1 cellular context compared by ENCODE assay signal in the genomic region with DNA sequence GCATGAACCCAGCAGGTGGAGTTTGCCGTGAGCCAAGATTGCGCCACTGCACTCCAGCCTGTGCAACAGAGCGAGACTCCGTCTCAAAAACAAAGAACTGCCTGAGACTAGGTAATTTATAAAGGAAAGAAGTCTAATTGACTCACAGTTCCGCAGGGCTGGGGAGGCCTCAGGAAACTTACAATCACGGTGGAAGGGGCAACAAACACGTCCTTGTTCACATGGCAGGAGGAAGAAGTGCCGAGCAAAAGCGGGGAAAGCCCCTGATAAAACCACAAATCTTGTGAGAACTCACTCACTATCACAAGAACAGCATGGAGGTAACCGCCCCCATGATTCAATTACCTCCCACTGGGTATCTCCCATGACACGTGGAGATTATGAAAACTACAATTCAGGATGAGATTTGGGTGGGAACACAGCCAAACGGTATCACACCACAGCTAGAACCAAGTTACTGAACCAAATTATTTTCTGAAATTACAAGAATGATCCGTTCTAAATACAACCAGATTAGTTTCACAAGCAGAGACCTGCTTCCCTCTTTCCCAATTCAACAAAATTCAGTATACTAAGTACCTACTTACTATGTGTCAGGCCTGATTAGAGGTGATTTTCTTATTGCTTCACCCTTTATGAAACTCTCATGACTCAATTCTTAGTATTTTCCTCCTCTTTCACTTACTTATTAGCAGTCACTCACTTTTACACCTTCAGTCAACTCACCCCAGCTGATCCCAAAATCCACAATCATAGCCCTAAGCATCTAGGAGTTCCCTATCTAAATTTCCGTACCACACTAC.
TF ChIP-seq lines count a peak whose summit lies in the region.

No MANE protein-coding gene starts in this region.

TF ChIP-seq in GM12878, 131 proteins besides CTCF, POLR2A, EP300 and RAD21 (continued from another document and continues in another):
- TF ChIP-seq, protein P1, sequence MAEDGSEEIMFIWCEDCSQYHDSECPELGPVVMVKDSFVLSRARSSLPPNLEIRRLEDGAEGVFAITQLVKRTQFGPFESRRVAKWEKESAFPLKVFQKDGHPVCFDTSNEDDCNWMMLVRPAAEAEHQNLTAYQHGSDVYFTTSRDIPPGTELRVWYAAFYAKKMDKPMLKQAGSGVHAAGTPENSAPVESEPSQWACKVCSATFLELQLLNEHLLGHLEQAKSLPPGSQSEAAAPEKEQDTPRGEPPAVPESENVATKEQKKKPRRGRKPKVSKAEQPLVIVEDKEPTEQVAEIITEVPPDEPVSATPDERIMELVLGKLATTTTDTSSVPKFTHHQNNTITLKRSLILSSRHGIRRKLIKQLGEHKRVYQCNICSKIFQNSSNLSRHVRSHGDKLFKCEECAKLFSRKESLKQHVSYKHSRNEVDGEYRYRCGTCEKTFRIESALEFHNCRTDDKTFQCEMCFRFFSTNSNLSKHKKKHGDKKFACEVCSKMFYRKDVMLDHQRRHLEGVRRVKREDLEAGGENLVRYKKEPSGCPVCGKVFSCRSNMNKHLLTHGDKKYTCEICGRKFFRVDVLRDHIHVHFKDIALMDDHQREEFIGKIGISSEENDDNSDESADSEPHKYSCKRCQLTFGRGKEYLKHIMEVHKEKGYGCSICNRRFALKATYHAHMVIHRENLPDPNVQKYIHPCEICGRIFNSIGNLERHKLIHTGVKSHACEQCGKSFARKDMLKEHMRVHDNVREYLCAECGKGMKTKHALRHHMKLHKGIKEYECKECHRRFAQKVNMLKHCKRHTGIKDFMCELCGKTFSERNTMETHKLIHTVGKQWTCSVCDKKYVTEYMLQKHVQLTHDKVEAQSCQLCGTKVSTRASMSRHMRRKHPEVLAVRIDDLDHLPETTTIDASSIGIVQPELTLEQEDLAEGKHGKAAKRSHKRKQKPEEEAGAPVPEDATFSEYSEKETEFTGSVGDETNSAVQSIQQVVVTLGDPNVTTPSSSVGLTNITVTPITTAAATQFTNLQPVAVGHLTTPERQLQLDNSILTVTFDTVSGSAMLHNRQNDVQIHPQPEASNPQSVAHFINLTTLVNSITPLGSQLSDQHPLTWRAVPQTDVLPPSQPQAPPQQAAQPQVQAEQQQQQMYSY (CRISPR knock-in tag; IDR thresholded peaks at IDR 0.05), result no peak
- TF ChIP-seq, protein P2, sequence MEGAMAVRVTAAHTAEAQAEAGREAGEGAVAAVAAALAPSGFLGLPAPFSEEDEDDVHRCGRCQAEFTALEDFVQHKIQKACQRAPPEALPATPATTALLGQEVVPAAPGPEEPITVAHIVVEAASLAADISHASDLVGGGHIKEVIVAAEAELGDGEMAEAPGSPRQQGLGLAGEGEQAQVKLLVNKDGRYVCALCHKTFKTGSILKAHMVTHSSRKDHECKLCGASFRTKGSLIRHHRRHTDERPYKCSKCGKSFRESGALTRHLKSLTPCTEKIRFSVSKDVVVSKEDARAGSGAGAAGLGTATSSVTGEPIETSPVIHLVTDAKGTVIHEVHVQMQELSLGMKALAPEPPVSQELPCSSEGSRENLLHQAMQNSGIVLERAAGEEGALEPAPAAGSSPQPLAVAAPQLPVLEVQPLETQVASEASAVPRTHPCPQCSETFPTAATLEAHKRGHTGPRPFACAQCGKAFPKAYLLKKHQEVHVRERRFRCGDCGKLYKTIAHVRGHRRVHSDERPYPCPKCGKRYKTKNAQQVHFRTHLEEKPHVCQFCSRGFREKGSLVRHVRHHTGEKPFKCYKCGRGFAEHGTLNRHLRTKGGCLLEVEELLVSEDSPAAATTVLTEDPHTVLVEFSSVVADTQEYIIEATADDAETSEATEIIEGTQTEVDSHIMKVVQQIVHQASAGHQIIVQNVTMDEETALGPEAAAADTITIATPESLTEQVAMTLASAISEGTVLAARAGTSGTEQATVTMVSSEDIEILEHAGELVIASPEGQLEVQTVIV (IDR thresholded peaks at IDR 0.05; ENCODE audit: borderline replicate concordance, partially characterized antibody), result no peak
- TF ChIP-seq E2F8 (IDR thresholded peaks at IDR 0.05; ENCODE audit: low read depth, partially characterized antibody), result no peak
- no peak for TF ChIP-seq ZNF24 (IDR thresholded peaks at IDR 0.05)
- TF ChIP-seq, protein P3, sequence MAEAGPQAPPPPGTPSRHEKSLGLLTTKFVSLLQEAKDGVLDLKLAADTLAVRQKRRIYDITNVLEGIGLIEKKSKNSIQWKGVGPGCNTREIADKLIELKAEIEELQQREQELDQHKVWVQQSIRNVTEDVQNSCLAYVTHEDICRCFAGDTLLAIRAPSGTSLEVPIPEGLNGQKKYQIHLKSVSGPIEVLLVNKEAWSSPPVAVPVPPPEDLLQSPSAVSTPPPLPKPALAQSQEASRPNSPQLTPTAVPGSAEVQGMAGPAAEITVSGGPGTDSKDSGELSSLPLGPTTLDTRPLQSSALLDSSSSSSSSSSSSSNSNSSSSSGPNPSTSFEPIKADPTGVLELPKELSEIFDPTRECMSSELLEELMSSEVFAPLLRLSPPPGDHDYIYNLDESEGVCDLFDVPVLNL (IDR thresholded peaks at IDR 0.05; ENCODE audit: low read depth, low read length), result no peak
- TF ChIP-seq ATF2 (IDR thresholded peaks at IDR 0.05; ENCODE audit: low read length), result peak; percentile 67
- TF ChIP-seq SUZ12 (IDR thresholded peaks at IDR 0.05; ENCODE audit: unreplicated experiment), result no peak
- TF ChIP-seq SIN3A (IDR thresholded peaks at IDR 0.05; ENCODE audit: low read depth, low read length), result no peak
- no peak for TF ChIP-seq CHD2 (IDR thresholded peaks at IDR 0.05; ENCODE audit: borderline replicate concordance, low read depth, low read length)
- TF ChIP-seq ZBED1 (IDR thresholded peaks at IDR 0.05; ENCODE audit: borderline replicate concordance), result peak; percentile 38; the same call in 1 of the 2 replicates
- TF ChIP-seq, protein P4, sequence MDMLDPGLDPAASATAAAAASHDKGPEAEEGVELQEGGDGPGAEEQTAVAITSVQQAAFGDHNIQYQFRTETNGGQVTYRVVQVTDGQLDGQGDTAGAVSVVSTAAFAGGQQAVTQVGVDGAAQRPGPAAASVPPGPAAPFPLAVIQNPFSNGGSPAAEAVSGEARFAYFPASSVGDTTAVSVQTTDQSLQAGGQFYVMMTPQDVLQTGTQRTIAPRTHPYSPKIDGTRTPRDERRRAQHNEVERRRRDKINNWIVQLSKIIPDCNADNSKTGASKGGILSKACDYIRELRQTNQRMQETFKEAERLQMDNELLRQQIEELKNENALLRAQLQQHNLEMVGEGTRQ (IDR thresholded peaks at IDR 0.05; ENCODE audit: borderline replicate concordance, low read depth, low read length), result no peak
- TF ChIP-seq MTA3 (IDR thresholded peaks at IDR 0.05; ENCODE audit: borderline replicate concordance, low read length), result no peak; the same call in 1 of the 2 replicates
- TF ChIP-seq PAX8 (IDR thresholded peaks at IDR 0.05), result no peak
- TF ChIP-seq, protein P5, sequence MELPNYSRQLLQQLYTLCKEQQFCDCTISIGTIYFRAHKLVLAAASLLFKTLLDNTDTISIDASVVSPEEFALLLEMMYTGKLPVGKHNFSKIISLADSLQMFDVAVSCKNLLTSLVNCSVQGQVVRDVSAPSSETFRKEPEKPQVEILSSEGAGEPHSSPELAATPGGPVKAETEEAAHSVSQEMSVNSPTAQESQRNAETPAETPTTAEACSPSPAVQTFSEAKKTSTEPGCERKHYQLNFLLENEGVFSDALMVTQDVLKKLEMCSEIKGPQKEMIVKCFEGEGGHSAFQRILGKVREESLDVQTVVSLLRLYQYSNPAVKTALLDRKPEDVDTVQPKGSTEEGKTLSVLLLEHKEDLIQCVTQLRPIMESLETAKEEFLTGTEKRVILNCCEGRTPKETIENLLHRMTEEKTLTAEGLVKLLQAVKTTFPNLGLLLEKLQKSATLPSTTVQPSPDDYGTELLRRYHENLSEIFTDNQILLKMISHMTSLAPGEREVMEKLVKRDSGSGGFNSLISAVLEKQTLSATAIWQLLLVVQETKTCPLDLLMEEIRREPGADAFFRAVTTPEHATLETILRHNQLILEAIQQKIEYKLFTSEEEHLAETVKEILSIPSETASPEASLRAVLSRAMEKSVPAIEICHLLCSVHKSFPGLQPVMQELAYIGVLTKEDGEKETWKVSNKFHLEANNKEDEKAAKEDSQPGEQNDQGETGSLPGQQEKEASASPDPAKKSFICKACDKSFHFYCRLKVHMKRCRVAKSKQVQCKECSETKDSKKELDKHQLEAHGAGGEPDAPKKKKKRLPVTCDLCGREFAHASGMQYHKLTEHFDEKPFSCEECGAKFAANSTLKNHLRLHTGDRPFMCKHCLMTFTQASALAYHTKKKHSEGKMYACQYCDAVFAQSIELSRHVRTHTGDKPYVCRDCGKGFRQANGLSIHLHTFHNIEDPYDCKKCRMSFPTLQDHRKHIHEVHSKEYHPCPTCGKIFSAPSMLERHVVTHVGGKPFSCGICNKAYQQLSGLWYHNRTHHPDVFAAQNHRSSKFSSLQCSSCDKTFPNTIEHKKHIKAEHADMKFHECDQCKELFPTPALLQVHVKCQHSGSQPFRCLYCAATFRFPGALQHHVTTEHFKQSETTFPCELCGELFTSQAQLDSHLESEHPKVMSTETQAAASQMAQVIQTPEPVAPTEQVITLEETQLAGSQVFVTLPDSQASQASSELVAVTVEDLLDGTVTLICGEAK (IDR thresholded peaks at IDR 0.05; ENCODE audit: borderline replicate concordance), result no peak
- TF ChIP-seq, protein P6, sequence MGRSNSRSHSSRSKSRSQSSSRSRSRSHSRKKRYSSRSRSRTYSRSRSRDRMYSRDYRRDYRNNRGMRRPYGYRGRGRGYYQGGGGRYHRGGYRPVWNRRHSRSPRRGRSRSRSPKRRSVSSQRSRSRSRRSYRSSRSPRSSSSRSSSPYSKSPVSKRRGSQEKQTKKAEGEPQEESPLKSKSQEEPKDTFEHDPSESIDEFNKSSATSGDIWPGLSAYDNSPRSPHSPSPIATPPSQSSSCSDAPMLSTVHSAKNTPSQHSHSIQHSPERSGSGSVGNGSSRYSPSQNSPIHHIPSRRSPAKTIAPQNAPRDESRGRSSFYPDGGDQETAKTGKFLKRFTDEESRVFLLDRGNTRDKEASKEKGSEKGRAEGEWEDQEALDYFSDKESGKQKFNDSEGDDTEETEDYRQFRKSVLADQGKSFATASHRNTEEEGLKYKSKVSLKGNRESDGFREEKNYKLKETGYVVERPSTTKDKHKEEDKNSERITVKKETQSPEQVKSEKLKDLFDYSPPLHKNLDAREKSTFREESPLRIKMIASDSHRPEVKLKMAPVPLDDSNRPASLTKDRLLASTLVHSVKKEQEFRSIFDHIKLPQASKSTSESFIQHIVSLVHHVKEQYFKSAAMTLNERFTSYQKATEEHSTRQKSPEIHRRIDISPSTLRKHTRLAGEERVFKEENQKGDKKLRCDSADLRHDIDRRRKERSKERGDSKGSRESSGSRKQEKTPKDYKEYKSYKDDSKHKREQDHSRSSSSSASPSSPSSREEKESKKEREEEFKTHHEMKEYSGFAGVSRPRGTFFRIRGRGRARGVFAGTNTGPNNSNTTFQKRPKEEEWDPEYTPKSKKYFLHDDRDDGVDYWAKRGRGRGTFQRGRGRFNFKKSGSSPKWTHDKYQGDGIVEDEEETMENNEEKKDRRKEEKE (IDR thresholded peaks at IDR 0.05), result no peak
- TF ChIP-seq PBX3 (IDR thresholded peaks at IDR 0.05; ENCODE audit: insufficient replicate concordance, low read depth, low read length), result no peak
- TF ChIP-seq PML (IDR thresholded peaks at IDR 0.05; ENCODE audit: low read length), result peak; percentile 36; the same call in 1 of the 2 replicates
- TF ChIP-seq BHLHE40 (IDR thresholded peaks at IDR 0.05; ENCODE audit: borderline replicate concordance in 1 of 2, low read depth in 2 of 2, low read length in 1 of 2), result no peak
- no peak for TF ChIP-seq RCOR1 (conservative IDR thresholded peaks at IDR 0.05; ENCODE audit: low read depth, low read length)
- no peak for TF ChIP-seq GATAD2B (conservative IDR thresholded peaks at IDR 0.05; ENCODE audit: low read depth)
- TF ChIP-seq WRNIP1 (IDR thresholded peaks at IDR 0.05; ENCODE audit: borderline replicate concordance, low read depth, low read length), result no peak
- TF ChIP-seq, protein P7, sequence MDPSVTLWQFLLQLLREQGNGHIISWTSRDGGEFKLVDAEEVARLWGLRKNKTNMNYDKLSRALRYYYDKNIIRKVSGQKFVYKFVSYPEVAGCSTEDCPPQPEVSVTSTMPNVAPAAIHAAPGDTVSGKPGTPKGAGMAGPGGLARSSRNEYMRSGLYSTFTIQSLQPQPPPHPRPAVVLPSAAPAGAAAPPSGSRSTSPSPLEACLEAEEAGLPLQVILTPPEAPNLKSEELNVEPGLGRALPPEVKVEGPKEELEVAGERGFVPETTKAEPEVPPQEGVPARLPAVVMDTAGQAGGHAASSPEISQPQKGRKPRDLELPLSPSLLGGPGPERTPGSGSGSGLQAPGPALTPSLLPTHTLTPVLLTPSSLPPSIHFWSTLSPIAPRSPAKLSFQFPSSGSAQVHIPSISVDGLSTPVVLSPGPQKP (IDR thresholded peaks at IDR 0.05; ENCODE audit: low read depth, low read length), result no peak
- no peak for TF ChIP-seq BRCA1 (IDR thresholded peaks at IDR 0.05; ENCODE audit: low read depth, low read length)
- TF ChIP-seq ETV6 (conservative IDR thresholded peaks at IDR 0.05 in 1 of 2, IDR thresholded peaks at IDR 0.05 in 1 of 2; ENCODE audit: borderline replicate concordance in 1 of 2, low read depth in 1 of 2), result peak in 1 of 2 experiments; percentile 37; a peak in 1 of 4 replicates
- no peak for TF ChIP-seq LARP7 (IDR thresholded peaks at IDR 0.05)
